In the genomic region with DNA sequence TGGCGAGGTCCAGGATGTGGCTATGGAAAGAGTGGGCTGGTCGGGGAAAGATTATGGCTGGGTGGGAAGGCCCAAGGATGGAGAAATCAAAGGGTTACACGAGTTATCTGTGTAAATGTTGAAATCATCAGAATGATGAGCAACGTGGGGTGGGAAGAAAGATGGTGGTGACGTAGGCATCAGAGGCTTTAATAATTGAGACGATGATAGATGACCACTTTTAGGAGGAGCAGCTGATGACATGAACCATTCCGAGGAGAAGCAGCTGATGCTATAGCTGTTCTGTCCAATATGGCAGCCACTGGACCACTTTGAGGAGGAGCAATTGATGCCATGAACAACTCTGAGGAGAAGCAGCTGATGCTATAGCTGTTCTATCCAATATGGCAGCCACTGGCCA, we compare ENCODE assay signal across 31 cellular contexts.
DNase-seq lines count a peak whose midpoint lies in the region; ATAC-seq, FAIRE-seq and TF ChIP-seq lines count a peak whose summit lies in the region.
"Had no signal": no experiment of that assay in that cellular context is flagged by ENCODE, and none has a peak within 500 bp of the region (broad histone marks: within the 10 kb centered on the region; RNA-seq: fewer than 3 reads in every experiment).

No MANE protein-coding gene starts in this region.

- H3K27me3 ChIP-seq in HepG2 (ENCODE audit: control insufficient read depth in 1 of 2, insufficient read depth in 2 of 2, low read length in 2 of 2): no peaks in the 10 kb centered on the region; a peak in 1 of 5 replicates
- no peaks in the 10 kb centered on the region for H3K27me3 ChIP-seq in right lobe of liver
- no peaks in the 10 kb centered on the region for H3K27me3 ChIP-seq in bronchial epithelial cell (ENCODE audit: control insufficient read depth, insufficient read depth, low read length)
- peaks cover 0 to 22% (median 0%) of the 10 kb centered on the region in 7 donors for H3K27me3 ChIP-seq in spleen (replicated peaks in 1 of 7)
- H3K27me3 ChIP-seq: BE2C; BLaER1; BLaER1 treated with 17β-estradiol and CSF1 and Interleukin-3, amounts not matched to agents 10 nM and 100 nM had no signal

- FAIRE-seq in HepG2 (lab: Jason Lieb, UNC): no peak
- peak; percentile 40 for FAIRE-seq in bronchial epithelial cell (lab: Jason Lieb, UNC)
- FAIRE-seq: A204.1, A549, D721Med had no signal

- no TSS peak for BruUV-seq in HepG2 (replicated peaks; lab: Mats Ljungman, UMichigan)

- POLR2A ChIA-PET in HepG2 (lab: Yijun Ruan, JAX): no interaction called here

- H3K36me3 ChIP-seq in HepG2 (replicated peaks in 1 of 2; ENCODE audit: control insufficient read depth in 1 of 2, insufficient read depth in 2 of 2, low read length in 2 of 2) (no peaks in the 10 kb centered on the region), right lobe of liver (no peaks in the 10 kb centered on the region), bronchial epithelial cell (ENCODE audit: control insufficient read depth, insufficient read depth, low read length) (no peaks in the 10 kb centered on the region), spleen (no peaks in the 10 kb centered on the region)
- H3K36me3 ChIP-seq: BE2C; BLaER1; BLaER1 treated with 17β-estradiol and CSF1 and Interleukin-3, amounts not matched to agents 10 nM and 100 nM had no signal

- in situ Hi-C loops in HepG2 (cut with HindIII; ENCODE audit: extremely low pct_ligation_motif_present, low pct_unique_long_range_greater_than_20kb): no loop called here

- TF ChIP-seq POLR2A in HepG2 (IDR thresholded peaks at IDR 0.05; ENCODE audit: insufficient read depth in 1 of 2, low read depth in 2 of 2, low read length in 2 of 2) (no peak), right lobe of liver (IDR thresholded peaks at IDR 0.05) (no peak), spleen (IDR thresholded peaks at IDR 0.05) (no peak)

- no peaks in the 10 kb centered on the region for H3K9me3 ChIP-seq in HepG2 (ENCODE audit: low read length)
- no peaks in the 10 kb centered on the region for H3K9me3 ChIP-seq in right lobe of liver
- no peaks in the 10 kb centered on the region for H3K9me3 ChIP-seq in spleen
- H3K9me3 ChIP-seq: A549; BE2C; BLaER1; BLaER1 treated with 17β-estradiol and CSF1 and Interleukin-3, amounts not matched to agents 10 nM and 100 nM; Caco-2 had no signal

- no peak overlapping the region for H3K27ac ChIP-seq in HepG2 (ENCODE audit: extremely low read length, insufficient read depth, low read length)
- H3K27ac ChIP-seq in right lobe of liver: no peak overlapping the region
- H3K27ac ChIP-seq in spleen: no peak overlapping the region
- H3K27ac ChIP-seq: 22Rv1; A549; BLaER1; BLaER1 treated with 17β-estradiol and CSF1 and Interleukin-3, amounts not matched to agents 10 nM and 100 nM; C4-2B had no signal

- no peak for TF ChIP-seq RAD21 in HepG2 (CRISPR knock-in tag; IDR thresholded peaks at IDR 0.05)

- H3K4me1 ChIP-seq in HepG2 (ENCODE audit: insufficient read depth, low read length): no peaks in the 10 kb centered on the region
- no peaks in the 10 kb centered on the region for H3K4me1 ChIP-seq in right lobe of liver
- H3K4me1 ChIP-seq in spleen: no peaks in the 10 kb centered on the region
- H3K4me1 ChIP-seq: A549, BE2C, BLaER1, Caco-2 had no signal

- H3K79me2 ChIP-seq in HepG2 (ENCODE audit: insufficient read depth, low read length): no peaks in the 10 kb centered on the region

- 3% methylated on average over 7 of the region's 7 CpGs for WGBS in HepG2 (ENCODE audit: low lambda C conversion rate)
- WGBS in right lobe of liver (ENCODE audit: insufficient coverage, low coverage, low lambda C conversion rate, missing lambda C conversion rate): 53% methylated on average over 7 of the region's 7 CpGs
- 77 to 87% (median 83%) methylated on average over 7 of the region's 7 CpGs for WGBS in spleen, 5 donors

- intact Hi-C loops in HepG2 (cut with micrococcal nuclease; ENCODE audit: unreplicated experiment): no loop called here
- intact Hi-C loops in right lobe of liver (cut with DNase I): no loop called here
- intact Hi-C loops in spleen (cut with DNase I; ENCODE audit: low total_unique reads): no loop called here

- H4K20me1 ChIP-seq in HepG2 (ENCODE audit: insufficient read depth, low read length): no peaks in the 10 kb centered on the region
- H4K20me1 ChIP-seq: BLaER1; BLaER1 treated with 17β-estradiol and CSF1 and Interleukin-3, amounts not matched to agents 10 nM and 100 nM had no signal

- TF ChIP-seq EP300 in HepG2 (IDR thresholded peaks at IDR 0.05; ENCODE audit: low read depth in 2 of 2, low read length in 2 of 2) (no peak), HepG2 (CRISPR knock-in tag; IDR thresholded peaks at IDR 0.05; ENCODE audit: borderline replicate concordance) (no peak)

- ATAC-seq in HepG2 (no peak), right lobe of liver (no peak)
- ATAC-seq: A549; CD8-positive, alpha-beta T cell had no signal

- CTCF ChIA-PET in HepG2 (lab: Yijun Ruan, JAX; ENCODE audit: low intra/inter-chr PET ratio, low total read pairs): no interaction called here

- H2AFZ ChIP-seq in HepG2 (ENCODE audit: low read length): no peak overlapping the region

- no peak overlapping the region for H3K4me2 ChIP-seq in HepG2 (ENCODE audit: low read depth, low read length)
- H3K4me2 ChIP-seq: A549; BLaER1; BLaER1 treated with 17β-estradiol and CSF1 and Interleukin-3, amounts not matched to agents 10 nM and 100 nM had no signal

- TF ChIP-seq CTCF in HepG2 (CRISPR knock-in tag; IDR thresholded peaks at IDR 0.05) (no peak), right lobe of liver (IDR thresholded peaks at IDR 0.05) (no peak), bronchial epithelial cell (IDR thresholded peaks at IDR 0.05; ENCODE audit: insufficient read depth, low read length, severe bottlenecking) (no peak), spleen (IDR thresholded peaks at IDR 0.05 in 8 of 11, conservative IDR thresholded peaks at IDR 0.05 in 3 of 11) (no peak)

- H3K4me3 ChIP-seq in HepG2 (replicated peaks in 1 of 3; ENCODE audit: insufficient read depth in 1 of 3, low read depth in 2 of 3, low read length in 3 of 3) (no peak overlapping the region), right lobe of liver (no peak overlapping the region), bronchial epithelial cell (ENCODE audit: low read depth, low read length) (no peak overlapping the region), spleen (no peak overlapping the region)
- H3K4me3 ChIP-seq: A549; BLaER1; BLaER1 treated with 17β-estradiol and CSF1 and Interleukin-3, amounts not matched to agents 10 nM and 100 nM had no signal

- DNase-seq in HepG2 (ENCODE audit: low spot score) (no peak), right lobe of liver (no peak), bronchial epithelial cell (ENCODE audit: low read depth) (no peak), spleen (no peak)
- DNase-seq: 8988T; ACHN; AML-193; BE2C; C1 segment of cervical spinal cord; Caco-2; Calu3; CD4-positive, alpha-beta memory T cell; CD4-positive, alpha-beta T cell; CD4-positive, CD25-positive, alpha-beta regulatory T cell; CD8-positive, alpha-beta memory T cell; CD8-positive, alpha-beta T cell; COR-L47; DMS 273 treated with DMSO at 0.1 percent for 48 hours; DMS153; DMS53; DMS79; DMS79 treated with DMSO at 0.1 percent for 48 hours; DND-41; EL had no signal

- H3K9ac ChIP-seq in HepG2 (ENCODE audit: insufficient read depth, low read depth, low read length): no peak overlapping the region
- H3K9ac ChIP-seq: BLaER1; BLaER1 treated with 17β-estradiol and CSF1 and Interleukin-3, amounts not matched to agents 10 nM and 100 nM had no signal

TF ChIP-seq in HepG2, 621 proteins besides CTCF, POLR2A, EP300 and RAD21:
- TF ChIP-seq ZNF317 (CRISPR knock-in tag; IDR thresholded peaks at IDR 0.05) (no peak), CREB1 (IDR thresholded peaks at IDR 0.05) (peak; percentile 86), CREB1 (CRISPR knock-in tag; IDR thresholded peaks at IDR 0.05) (no peak)
